In the genomic region with DNA sequence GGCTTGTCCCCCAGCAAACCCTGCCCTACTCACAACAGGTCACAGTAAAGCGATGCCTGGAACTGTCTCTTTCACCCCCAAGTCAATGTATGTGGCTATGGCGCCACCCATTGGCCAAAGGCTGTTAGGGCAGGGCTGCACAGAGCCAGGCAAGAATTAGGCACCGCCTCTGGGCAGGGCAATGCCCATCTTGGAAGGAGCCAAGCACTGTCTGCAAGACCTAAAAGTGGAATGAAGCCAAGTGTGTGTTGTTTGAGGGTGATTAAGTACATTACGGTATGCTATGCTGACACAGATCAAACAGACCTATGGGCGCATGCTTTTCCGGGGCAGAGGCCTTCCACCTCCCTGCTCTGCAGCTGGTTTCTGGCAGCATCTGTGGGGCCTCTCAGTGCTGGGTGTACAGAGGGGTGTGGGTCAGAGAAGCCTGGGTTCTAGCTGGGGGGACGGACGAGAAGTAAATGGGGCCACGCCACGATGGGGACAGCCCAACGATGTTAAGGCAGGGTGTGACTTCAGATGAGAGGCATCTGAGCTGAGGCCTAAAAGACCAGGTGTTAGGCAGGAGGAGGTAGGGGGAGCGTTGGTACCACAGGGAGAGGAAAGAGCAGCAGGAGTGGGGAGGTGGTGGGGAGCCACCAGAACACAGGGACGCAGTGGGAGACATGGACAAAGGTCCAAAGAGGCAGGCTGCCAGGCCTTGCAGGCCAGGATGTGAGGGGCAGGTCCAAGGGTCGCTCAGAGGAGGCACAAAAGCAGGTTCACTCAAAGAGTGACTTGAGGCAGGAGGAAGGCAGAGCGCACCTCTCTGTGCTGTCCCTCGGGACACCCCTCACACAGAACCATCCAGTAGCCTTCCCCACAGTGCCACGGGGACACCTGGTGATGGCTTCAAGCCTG, we compare ENCODE assay signal across 1 cellular context.
TF ChIP-seq lines count a peak whose summit lies in the region.

No MANE protein-coding gene starts in this region.

TF ChIP-seq in HepG2, 621 proteins besides CTCF, POLR2A, EP300 and RAD21 (continued from another document and continues in another):
- TF ChIP-seq, protein P1, sequence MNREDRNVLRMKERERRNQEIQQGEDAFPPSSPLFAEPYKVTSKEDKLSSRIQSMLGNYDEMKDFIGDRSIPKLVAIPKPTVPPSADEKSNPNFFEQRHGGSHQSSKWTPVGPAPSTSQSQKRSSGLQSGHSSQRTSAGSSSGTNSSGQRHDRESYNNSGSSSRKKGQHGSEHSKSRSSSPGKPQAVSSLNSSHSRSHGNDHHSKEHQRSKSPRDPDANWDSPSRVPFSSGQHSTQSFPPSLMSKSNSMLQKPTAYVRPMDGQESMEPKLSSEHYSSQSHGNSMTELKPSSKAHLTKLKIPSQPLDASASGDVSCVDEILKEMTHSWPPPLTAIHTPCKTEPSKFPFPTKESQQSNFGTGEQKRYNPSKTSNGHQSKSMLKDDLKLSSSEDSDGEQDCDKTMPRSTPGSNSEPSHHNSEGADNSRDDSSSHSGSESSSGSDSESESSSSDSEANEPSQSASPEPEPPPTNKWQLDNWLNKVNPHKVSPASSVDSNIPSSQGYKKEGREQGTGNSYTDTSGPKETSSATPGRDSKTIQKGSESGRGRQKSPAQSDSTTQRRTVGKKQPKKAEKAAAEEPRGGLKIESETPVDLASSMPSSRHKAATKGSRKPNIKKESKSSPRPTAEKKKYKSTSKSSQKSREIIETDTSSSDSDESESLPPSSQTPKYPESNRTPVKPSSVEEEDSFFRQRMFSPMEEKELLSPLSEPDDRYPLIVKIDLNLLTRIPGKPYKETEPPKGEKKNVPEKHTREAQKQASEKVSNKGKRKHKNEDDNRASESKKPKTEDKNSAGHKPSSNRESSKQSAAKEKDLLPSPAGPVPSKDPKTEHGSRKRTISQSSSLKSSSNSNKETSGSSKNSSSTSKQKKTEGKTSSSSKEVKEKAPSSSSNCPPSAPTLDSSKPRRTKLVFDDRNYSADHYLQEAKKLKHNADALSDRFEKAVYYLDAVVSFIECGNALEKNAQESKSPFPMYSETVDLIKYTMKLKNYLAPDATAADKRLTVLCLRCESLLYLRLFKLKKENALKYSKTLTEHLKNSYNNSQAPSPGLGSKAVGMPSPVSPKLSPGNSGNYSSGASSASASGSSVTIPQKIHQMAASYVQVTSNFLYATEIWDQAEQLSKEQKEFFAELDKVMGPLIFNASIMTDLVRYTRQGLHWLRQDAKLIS (CRISPR knock-in tag; IDR thresholded peaks at IDR 0.05): no peak
- TF ChIP-seq MAFG (CRISPR knock-in tag; IDR thresholded peaks at IDR 0.05) (no peak), ZIK1 (CRISPR knock-in tag; IDR thresholded peaks at IDR 0.05; ENCODE audit: borderline replicate concordance, low read depth) (0 out of 2 replicates have a peak, but pooled peaks have one; percentile 4), THYN1 (CRISPR knock-in tag; IDR thresholded peaks at IDR 0.05; ENCODE audit: borderline replicate concordance, low read depth) (no peak), ISL2 (CRISPR knock-in tag; IDR thresholded peaks at IDR 0.05) (no peak), MXI1 (IDR thresholded peaks at IDR 0.05; ENCODE audit: borderline replicate concordance, low read depth, low read length) (no peak), JUN (CRISPR knock-in tag; IDR thresholded peaks at IDR 0.05) (no peak), FOXO1 (CRISPR knock-in tag; IDR thresholded peaks at IDR 0.05) (0 out of 2 replicates have a peak, but pooled peaks have one; percentile 2), ZMYM2 (CRISPR knock-in tag; IDR thresholded peaks at IDR 0.05) (no peak), KDM5B (CRISPR knock-in tag; IDR thresholded peaks at IDR 0.05; ENCODE audit: borderline replicate concordance) (0 out of 2 replicates have a peak, but pooled peaks have one; percentile 42), NKX3-1 (CRISPR knock-in tag; IDR thresholded peaks at IDR 0.05) (no peak), SMARCE1 (IDR thresholded peaks at IDR 0.05; ENCODE audit: borderline replicate concordance) (no peak), ZNF441 (CRISPR knock-in tag; IDR thresholded peaks at IDR 0.05; ENCODE audit: borderline replicate concordance) (no peak), ZNF737 (CRISPR knock-in tag; IDR thresholded peaks at IDR 0.05; ENCODE audit: borderline replicate concordance) (no peak), KMT2A (CRISPR knock-in tag; IDR thresholded peaks at IDR 0.05) (no peak), ZFAT (CRISPR knock-in tag; conservative IDR thresholded peaks at IDR 0.05) (no peak), RBM39 (IDR thresholded peaks at IDR 0.05; ENCODE audit: low read depth, low read length, poor library complexity, severe bottlenecking) (no peak), MAFF (IDR thresholded peaks at IDR 0.05; ENCODE audit: low read depth, low read length) (no peak), ZFX (CRISPR knock-in tag; IDR thresholded peaks at IDR 0.05; ENCODE audit: low read depth) (peak; percentile 67), DPF2 (CRISPR knock-in tag; IDR thresholded peaks at IDR 0.05; ENCODE audit: borderline replicate concordance, low read depth) (no peak), HNRNPH1 (optimal IDR thresholded peaks at IDR 0.05; ENCODE audit: low read depth, low read length) (no peak), PITX1 (CRISPR knock-in tag; IDR thresholded peaks at IDR 0.05) (no peak), ZNF776 (CRISPR knock-in tag; IDR thresholded peaks at IDR 0.05) (no peak), KDM1A (CRISPR knock-in tag; IDR thresholded peaks at IDR 0.05) (no peak), PAX8 (CRISPR knock-in tag; IDR thresholded peaks at IDR 0.05; ENCODE audit: borderline replicate concordance) (no peak)
- TF ChIP-seq, protein P2, sequence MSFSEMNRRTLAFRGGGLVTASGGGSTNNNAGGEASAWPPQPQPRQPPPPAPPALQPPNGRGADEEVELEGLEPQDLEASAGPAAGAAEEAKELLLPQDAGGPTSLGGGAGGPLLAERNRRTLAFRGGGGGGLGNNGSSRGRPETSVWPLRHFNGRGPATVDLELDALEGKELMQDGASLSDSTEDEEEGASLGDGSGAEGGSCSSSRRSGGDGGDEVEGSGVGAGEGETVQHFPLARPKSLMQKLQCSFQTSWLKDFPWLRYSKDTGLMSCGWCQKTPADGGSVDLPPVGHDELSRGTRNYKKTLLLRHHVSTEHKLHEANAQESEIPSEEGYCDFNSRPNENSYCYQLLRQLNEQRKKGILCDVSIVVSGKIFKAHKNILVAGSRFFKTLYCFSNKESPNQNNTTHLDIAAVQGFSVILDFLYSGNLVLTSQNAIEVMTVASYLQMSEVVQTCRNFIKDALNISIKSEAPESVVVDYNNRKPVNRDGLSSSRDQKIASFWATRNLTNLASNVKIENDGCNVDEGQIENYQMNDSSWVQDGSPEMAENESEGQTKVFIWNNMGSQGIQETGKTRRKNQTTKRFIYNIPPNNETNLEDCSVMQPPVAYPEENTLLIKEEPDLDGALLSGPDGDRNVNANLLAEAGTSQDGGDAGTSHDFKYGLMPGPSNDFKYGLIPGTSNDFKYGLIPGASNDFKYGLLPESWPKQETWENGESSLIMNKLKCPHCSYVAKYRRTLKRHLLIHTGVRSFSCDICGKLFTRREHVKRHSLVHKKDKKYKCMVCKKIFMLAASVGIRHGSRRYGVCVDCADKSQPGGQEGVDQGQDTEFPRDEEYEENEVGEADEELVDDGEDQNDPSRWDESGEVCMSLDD (CRISPR knock-in tag; IDR thresholded peaks at IDR 0.05; ENCODE audit: borderline replicate concordance): no peak
- TF ChIP-seq, protein P3, sequence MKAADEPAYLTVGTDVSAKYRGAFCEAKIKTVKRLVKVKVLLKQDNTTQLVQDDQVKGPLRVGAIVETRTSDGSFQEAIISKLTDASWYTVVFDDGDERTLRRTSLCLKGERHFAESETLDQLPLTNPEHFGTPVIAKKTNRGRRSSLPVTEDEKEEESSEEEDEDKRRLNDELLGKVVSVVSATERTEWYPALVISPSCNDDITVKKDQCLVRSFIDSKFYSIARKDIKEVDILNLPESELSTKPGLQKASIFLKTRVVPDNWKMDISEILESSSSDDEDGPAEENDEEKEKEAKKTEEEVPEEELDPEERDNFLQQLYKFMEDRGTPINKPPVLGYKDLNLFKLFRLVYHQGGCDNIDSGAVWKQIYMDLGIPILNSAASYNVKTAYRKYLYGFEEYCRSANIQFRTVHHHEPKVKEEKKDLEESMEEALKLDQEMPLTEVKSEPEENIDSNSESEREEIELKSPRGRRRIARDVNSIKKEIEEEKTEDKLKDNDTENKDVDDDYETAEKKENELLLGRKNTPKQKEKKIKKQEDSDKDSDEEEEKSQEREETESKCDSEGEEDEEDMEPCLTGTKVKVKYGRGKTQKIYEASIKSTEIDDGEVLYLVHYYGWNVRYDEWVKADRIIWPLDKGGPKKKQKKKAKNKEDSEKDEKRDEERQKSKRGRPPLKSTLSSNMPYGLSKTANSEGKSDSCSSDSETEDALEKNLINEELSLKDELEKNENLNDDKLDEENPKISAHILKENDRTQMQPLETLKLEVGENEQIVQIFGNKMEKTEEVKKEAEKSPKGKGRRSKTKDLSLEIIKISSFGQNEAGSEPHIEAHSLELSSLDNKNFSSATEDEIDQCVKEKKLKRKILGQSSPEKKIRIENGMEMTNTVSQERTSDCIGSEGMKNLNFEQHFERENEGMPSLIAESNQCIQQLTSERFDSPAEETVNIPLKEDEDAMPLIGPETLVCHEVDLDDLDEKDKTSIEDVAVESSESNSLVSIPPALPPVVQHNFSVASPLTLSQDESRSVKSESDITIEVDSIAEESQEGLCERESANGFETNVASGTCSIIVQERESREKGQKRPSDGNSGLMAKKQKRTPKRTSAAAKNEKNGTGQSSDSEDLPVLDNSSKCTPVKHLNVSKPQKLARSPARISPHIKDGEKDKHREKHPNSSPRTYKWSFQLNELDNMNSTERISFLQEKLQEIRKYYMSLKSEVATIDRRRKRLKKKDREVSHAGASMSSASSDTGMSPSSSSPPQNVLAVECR (CRISPR knock-in tag; IDR thresholded peaks at IDR 0.05; ENCODE audit: borderline replicate concordance): peak; percentile 13; the same call in 1 of the 2 replicates
- TF ChIP-seq, protein P4, sequence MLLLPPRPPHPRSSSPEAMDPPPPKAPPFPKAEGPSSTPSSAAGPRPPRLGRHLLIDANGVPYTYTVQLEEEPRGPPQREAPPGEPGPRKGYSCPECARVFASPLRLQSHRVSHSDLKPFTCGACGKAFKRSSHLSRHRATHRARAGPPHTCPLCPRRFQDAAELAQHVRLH (CRISPR knock-in tag; IDR thresholded peaks at IDR 0.05; ENCODE audit: borderline replicate concordance, low read depth): no peak; the same call in 1 of the 2 replicates
- TF ChIP-seq, protein P5, sequence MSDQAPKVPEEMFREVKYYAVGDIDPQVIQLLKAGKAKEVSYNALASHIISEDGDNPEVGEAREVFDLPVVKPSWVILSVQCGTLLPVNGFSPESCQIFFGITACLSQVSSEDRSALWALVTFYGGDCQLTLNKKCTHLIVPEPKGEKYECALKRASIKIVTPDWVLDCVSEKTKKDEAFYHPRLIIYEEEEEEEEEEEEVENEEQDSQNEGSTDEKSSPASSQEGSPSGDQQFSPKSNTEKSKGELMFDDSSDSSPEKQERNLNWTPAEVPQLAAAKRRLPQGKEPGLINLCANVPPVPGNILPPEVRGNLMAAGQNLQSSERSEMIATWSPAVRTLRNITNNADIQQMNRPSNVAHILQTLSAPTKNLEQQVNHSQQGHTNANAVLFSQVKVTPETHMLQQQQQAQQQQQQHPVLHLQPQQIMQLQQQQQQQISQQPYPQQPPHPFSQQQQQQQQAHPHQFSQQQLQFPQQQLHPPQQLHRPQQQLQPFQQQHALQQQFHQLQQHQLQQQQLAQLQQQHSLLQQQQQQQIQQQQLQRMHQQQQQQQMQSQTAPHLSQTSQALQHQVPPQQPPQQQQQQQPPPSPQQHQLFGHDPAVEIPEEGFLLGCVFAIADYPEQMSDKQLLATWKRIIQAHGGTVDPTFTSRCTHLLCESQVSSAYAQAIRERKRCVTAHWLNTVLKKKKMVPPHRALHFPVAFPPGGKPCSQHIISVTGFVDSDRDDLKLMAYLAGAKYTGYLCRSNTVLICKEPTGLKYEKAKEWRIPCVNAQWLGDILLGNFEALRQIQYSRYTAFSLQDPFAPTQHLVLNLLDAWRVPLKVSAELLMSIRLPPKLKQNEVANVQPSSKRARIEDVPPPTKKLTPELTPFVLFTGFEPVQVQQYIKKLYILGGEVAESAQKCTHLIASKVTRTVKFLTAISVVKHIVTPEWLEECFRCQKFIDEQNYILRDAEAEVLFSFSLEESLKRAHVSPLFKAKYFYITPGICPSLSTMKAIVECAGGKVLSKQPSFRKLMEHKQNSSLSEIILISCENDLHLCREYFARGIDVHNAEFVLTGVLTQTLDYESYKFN (CRISPR knock-in tag; conservative IDR thresholded peaks at IDR 0.05): peak; percentile 70
- TF ChIP-seq, protein P6, sequence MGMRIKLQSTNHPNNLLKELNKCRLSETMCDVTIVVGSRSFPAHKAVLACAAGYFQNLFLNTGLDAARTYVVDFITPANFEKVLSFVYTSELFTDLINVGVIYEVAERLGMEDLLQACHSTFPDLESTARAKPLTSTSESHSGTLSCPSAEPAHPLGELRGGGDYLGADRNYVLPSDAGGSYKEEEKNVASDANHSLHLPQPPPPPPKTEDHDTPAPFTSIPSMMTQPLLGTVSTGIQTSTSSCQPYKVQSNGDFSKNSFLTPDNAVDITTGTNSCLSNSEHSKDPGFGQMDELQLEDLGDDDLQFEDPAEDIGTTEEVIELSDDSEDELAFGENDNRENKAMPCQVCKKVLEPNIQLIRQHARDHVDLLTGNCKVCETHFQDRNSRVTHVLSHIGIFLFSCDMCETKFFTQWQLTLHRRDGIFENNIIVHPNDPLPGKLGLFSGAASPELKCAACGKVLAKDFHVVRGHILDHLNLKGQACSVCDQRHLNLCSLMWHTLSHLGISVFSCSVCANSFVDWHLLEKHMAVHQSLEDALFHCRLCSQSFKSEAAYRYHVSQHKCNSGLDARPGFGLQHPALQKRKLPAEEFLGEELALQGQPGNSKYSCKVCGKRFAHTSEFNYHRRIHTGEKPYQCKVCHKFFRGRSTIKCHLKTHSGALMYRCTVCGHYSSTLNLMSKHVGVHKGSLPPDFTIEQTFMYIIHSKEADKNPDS (CRISPR knock-in tag; IDR thresholded peaks at IDR 0.05): no peak
- TF ChIP-seq, protein P7, sequence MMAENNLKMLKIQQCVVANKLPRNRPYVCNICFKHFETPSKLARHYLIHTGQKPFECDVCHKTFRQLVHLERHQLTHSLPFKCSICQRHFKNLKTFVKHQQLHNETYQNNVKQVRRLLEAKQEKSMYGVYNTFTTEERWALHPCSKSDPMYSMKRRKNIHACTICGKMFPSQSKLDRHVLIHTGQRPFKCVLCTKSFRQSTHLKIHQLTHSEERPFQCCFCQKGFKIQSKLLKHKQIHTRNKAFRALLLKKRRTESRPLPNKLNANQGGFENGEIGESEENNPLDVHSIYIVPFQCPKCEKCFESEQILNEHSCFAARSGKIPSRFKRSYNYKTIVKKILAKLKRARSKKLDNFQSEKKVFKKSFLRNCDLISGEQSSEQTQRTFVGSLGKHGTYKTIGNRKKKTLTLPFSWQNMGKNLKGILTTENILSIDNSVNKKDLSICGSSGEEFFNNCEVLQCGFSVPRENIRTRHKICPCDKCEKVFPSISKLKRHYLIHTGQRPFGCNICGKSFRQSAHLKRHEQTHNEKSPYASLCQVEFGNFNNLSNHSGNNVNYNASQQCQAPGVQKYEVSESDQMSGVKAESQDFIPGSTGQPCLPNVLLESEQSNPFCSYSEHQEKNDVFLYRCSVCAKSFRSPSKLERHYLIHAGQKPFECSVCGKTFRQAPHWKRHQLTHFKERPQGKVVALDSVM (CRISPR knock-in tag; IDR thresholded peaks at IDR 0.05): no peak
- TF ChIP-seq, protein P8, sequence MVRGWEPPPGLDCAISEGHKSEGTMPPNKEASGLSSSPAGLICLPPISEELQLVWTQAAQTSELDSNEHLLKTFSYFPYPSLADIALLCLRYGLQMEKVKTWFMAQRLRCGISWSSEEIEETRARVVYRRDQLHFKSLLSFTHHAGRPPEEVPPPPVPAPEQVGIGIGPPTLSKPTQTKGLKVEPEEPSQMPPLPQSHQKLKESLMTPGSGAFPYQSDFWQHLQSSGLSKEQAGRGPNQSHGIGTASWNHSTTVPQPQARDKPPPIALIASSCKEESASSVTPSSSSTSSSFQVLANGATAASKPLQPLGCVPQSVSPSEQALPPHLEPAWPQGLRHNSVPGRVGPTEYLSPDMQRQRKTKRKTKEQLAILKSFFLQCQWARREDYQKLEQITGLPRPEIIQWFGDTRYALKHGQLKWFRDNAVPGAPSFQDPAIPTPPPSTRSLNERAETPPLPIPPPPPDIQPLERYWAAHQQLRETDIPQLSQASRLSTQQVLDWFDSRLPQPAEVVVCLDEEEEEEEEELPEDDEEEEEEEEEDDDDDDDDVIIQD (CRISPR knock-in tag; IDR thresholded peaks at IDR 0.05; ENCODE audit: low read depth): no peak
